Comparison of ENCODE assay signal across 19 cellular contexts in the genomic region with DNA sequence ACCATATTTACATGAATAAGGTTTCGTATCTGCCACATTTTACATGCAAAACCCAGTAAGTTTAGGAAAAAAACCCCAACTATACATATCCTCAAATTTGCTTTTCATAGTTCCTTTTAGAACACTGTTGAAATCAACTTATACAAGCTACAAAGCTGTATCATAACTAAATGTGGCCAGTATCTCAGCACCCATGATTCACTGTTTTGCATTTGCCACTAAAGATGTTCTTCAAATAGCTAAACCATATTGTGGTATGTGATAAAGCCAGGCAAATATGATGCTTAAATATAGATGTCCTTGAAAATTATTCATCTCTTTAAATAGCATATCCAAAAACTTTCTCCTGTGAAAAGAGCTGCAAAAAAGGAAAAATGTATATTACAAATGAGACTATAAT.
"Had no signal": no experiment of that assay in that cellular context is flagged by ENCODE, and none has a peak within 500 bp of the region (broad histone marks: within the 10 kb centered on the region; RNA-seq: fewer than 3 reads in every experiment).

No MANE protein-coding gene starts in this region.

- H3K4me1 ChIP-seq: testis had no signal

- H3K27me3 ChIP-seq: gastroesophageal sphincter, heart right ventricle, testis, upper lobe of left lung had no signal

- H3K36me3 ChIP-seq: gastroesophageal sphincter, heart right ventricle, upper lobe of left lung had no signal

- H3K27ac ChIP-seq: gastroesophageal sphincter, heart right ventricle, skin epidermis, testis, upper lobe of left lung had no signal

- ATAC-seq: activated CD8-positive, alpha-beta memory T cell treated with anti-CD3 and anti-CD28 coated beads, Interleukin-2, amount 10 ng/mL, durations not matched to agents 7 days and 5 days; gastroesophageal sphincter; left colon; stimulated activated naive CD8-positive, alpha-beta T cell treated with anti-CD3 and anti-CD28 coated beads, Interleukin-15, amount 100 ng/mL, for 72 hours; T-cell had no signal

- H3K9me3 ChIP-seq: gastroesophageal sphincter, heart right ventricle, testis, upper lobe of left lung had no signal

- DNase-seq: activated CD4-positive, alpha-beta memory T cell treated with anti-CD3 and anti-CD28 coated beads, Interleukin-2, amount 10 ng/mL, durations not matched to agents 7 days and 5 days; activated CD4-positive, alpha-beta T cell treated with anti-CD3 and anti-CD28 coated beads for 48 hours; activated CD4-positive, CD25-positive, alpha-beta regulatory T cell; activated CD8-positive, alpha-beta memory T cell treated with anti-CD3 and anti-CD28 coated beads, Interleukin-2, amount 10 ng/mL, durations not matched to agents 7 days and 5 days; activated naive CD4-positive, alpha-beta T cell treated with Interleukin-2 at 50 U/mL for 16 hours; activated naive CD8-positive, alpha-beta T cell treated with anti-CD3 and anti-CD28 coated beads, Interleukin-2, amount 10 ng/mL, durations not matched to agents 7 days and 5 days; aorta; effector CD4-positive, alpha-beta T cell; heart right ventricle; immature natural killer cell; left colon; occipital lobe; stimulated activated CD4-positive, alpha-beta T cell treated with anti-CD3 and anti-CD28 coated beads, Interleukin-4, amount 100 ng/mL, for 1 hour; stimulated activated naive CD8-positive, alpha-beta T cell treated with anti-CD3 and anti-CD28 coated beads, Interleukin-15, amount 100 ng/mL, for 72 hours; T-cell; testis; upper lobe of left lung had no signal

- H3K4me3 ChIP-seq: gastroesophageal sphincter, heart right ventricle, skin epidermis, testis, upper lobe of left lung had no signal
